In the genomic region with DNA sequence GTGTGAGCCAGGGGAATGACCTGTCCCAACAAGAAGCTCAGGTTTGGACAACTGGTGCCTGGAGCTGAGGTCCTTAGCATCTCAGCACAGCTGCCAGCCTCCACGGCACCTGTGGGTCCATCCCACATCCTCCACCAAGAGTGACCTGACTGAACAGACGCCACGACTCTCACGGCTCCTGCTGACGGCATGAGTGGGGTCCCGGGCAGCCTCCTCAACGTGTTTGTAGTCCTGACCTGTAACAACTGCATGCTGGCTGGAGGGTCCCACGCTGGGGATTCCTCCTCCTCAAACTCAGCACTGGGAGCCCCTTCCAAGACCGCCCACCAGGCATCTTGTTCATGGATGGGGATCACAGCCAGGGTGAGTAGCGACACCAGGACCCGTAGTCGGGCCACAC, we compare ENCODE assay signal across 18 cellular contexts. TPM values are rescaled to one million over a fixed set of nuclear protein-coding genes. Genes with fewer than 3 reads are reported as not detected.
DNase-seq lines count a peak whose midpoint lies in the region; ATAC-seq and TF ChIP-seq lines count a peak whose summit lies in the region.
"Had no signal": no experiment of that assay in that cellular context is flagged by ENCODE, and none has a peak within 500 bp of the region (broad histone marks: within the 10 kb centered on the region; RNA-seq: fewer than 3 reads in every experiment).

No MANE protein-coding gene starts in this region.

- peaks cover 24% of the 10 kb centered on the region; the same call in 1 of the 2 replicates for H3K79me2 ChIP-seq in GM23248 (ENCODE audit: insufficient read depth)

- H3K79me1 ChIP-seq in mesenchymal stem cell (replicated peaks; ENCODE audit: low read length, poor library complexity, severe bottlenecking), result peaks cover 7% of the 10 kb centered on the region

- H2AFZ ChIP-seq in GM23248, result no peak overlapping the region
- no peak overlapping the region for H2AFZ ChIP-seq in mesenchymal stem cell (ENCODE audit: low read depth, low read length)

- no peak for DNase-seq in GM23248
- no peak for DNase-seq in caudate nucleus (lab: John Stamatoyannopoulos, UW)
- DNase-seq in mesenchymal stem cell, result no peak
- no peak for DNase-seq in activated gamma-delta T cell (lab: John Stamatoyannopoulos, UW)
- DNase-seq in C1 segment of cervical spinal cord (lab: John Stamatoyannopoulos, UW), result no peak
- DNase-seq in GM13977 (ENCODE audit: low spot score), result no peak
- DNase-seq: activated CD4-positive, alpha-beta T cell treated with anti-CD3 and anti-CD28 coated beads for 4 hours; activated effector memory CD4-positive, alpha-beta T cell treated with anti-CD3 and anti-CD28 coated beads, Interleukin-2, amount 50 U/mL, for 16 hours; hippocampal formation; NCI-H2029 treated with DMSO at 0.1 percent for 48 hours; NCI-H446 treated with DMSO at 0.1 percent for 48 hours; nephron progenitor cell; stimulated activated CD4-positive, alpha-beta T cell treated with anti-CD3 and anti-CD28 coated beads, Interleukin-12 subunit alpha, Interleukin-12 subunit beta, amount 100 ng/mL, for 4 hours; stimulated activated CD8-positive, alpha-beta memory T cell treated with anti-CD3 and anti-CD28 coated beads, Interleukin-4, amount 100 ng/mL, for 48 hours; substantia nigra had no signal

- H3K27me3 ChIP-seq in GM23248 (replicated peaks; ENCODE audit: insufficient read depth) (no peaks in the 10 kb centered on the region), mesenchymal stem cell (ENCODE audit: control insufficient read depth in 1 of 2, insufficient read depth in 1 of 2, low read length in 2 of 2) (no peaks in the 10 kb centered on the region), stomach smooth muscle (ENCODE audit: control insufficient read depth in 1 of 2, insufficient read depth in 2 of 2, low read length in 2 of 2) (no peaks in the 10 kb centered on the region)

- WGBS in GM23248 (ENCODE audit: low coverage in 1 of 2, low lambda C conversion rate in 2 of 2, missing lambda C conversion rate in 2 of 2), 2 experiments, result 69 to 73% methylated on average over 11 to 12 of the region's 12 CpGs
- 82% methylated on average over 12 of the region's 12 CpGs for WGBS in mesenchymal stem cell

- ATAC-seq in HG02642 (IDR thresholded peaks at IDR 0.05; ENCODE audit: poor library complexity, unreplicated experiment), result no peak

- H3K9ac ChIP-seq in GM23248 (peak overlapping the region; percentile 35), mesenchymal stem cell (ENCODE audit: low read length) (peak overlapping the region; percentile 33), stomach smooth muscle (ENCODE audit: low read length in 2 of 2) (peak overlapping the region; percentile 21 to 83)
- H3K9ac ChIP-seq: KMS-11 had no signal

- H3K14ac ChIP-seq in mesenchymal stem cell (ENCODE audit: low read length in 2 of 2), result peak overlapping the region in 1 of 2 experiments; percentile 31

- H3K27ac ChIP-seq in GM23248, result peak overlapping the region; percentile 61
- H3K27ac ChIP-seq in caudate nucleus (ENCODE audit: low read depth, low read length), result peak overlapping the region; percentile 61
- H3K27ac ChIP-seq in mesenchymal stem cell (ENCODE audit: low read length, poor library complexity, severe bottlenecking), result no peak overlapping the region
- peak overlapping the region; percentile 92 for H3K27ac ChIP-seq in stomach smooth muscle (ENCODE audit: low read length)
- H3K27ac ChIP-seq: KMS-11 had no signal

- no peaks in the 10 kb centered on the region for H4K20me1 ChIP-seq in GM23248 (ENCODE audit: insufficient read depth)

- in situ Hi-C loops in GM23248 (cut with MboI) (no loop called here), GM13977 (cut with MboI; ENCODE audit: low pct_unique_long_range_greater_than_20kb, low sequenced_read_pairs, unreplicated experiment) (no loop called here)

- no peak overlapping the region for H2BK120ac ChIP-seq in mesenchymal stem cell (ENCODE audit: low read depth, low read length)

- H3K9me3 ChIP-seq in GM23248 (ENCODE audit: low read depth) (no peaks in the 10 kb centered on the region), mesenchymal stem cell (ENCODE audit: control insufficient read depth, low read length) (no peaks in the 10 kb centered on the region), stomach smooth muscle (ENCODE audit: control insufficient read depth in 2 of 2, low read length in 2 of 2) (no peaks in the 10 kb centered on the region)

- H3K4me2 ChIP-seq in GM23248 (ENCODE audit: unreplicated experiment) (no peak overlapping the region), mesenchymal stem cell (ENCODE audit: low read length, poor library complexity, severe bottlenecking) (no peak overlapping the region)
- H3K4me2 ChIP-seq: KMS-11 had no signal

- peaks cover 39% of the 10 kb centered on the region for H3K4me1 ChIP-seq in GM23248 (ENCODE audit: insufficient read depth)
- H3K4me1 ChIP-seq in mesenchymal stem cell (ENCODE audit: control insufficient read depth, insufficient read depth, low read depth, low read length), result peaks cover 50% of the 10 kb centered on the region
- peaks cover 76% of the 10 kb centered on the region for H3K4me1 ChIP-seq in stomach smooth muscle (ENCODE audit: control insufficient read depth, insufficient read depth, low read length)

- H3K9me2 ChIP-seq in GM23248 (ENCODE audit: insufficient read depth), result no peaks in the 10 kb centered on the region

- H3K18ac ChIP-seq in mesenchymal stem cell (ENCODE audit: low read depth in 1 of 2, low read length in 2 of 2), result peak overlapping the region in 1 of 2 experiments; percentile 11

- TF ChIP-seq CTCF in GM13977 (IDR thresholded peaks at IDR 0.05; ENCODE audit: extremely low read depth, insufficient read depth, missing control alignments), result no peak

- H3K36me3 ChIP-seq in GM23248 (ENCODE audit: low read depth) (no peaks in the 10 kb centered on the region), mesenchymal stem cell (ENCODE audit: control insufficient read depth in 1 of 2, insufficient read depth in 2 of 2, low read depth in 1 of 2, low read length in 2 of 2) (peaks cover 14 to 32% of the 10 kb centered on the region in 2 experiments), stomach smooth muscle (ENCODE audit: control insufficient read depth in 2 of 2, insufficient read depth in 2 of 2, low read length in 2 of 2) (peaks cover 0 to 4% of the 10 kb centered on the region in 2 donors)

- H4K91ac ChIP-seq in mesenchymal stem cell (ENCODE audit: low read length), result peak overlapping the region; percentile 62

- H3F3A ChIP-seq in GM23248 (ENCODE audit: insufficient read depth), result peaks cover 19% of the 10 kb centered on the region

- H2AK5ac ChIP-seq in mesenchymal stem cell (ENCODE audit: low read length, severe bottlenecking), result peak overlapping the region; percentile 46

- no peak overlapping the region for H2BK5ac ChIP-seq in mesenchymal stem cell (ENCODE audit: low read depth, low read length, poor library complexity, severe bottlenecking)

- H3K4ac ChIP-seq in mesenchymal stem cell (ENCODE audit: low read depth in 1 of 2, low read length in 2 of 2), result peak overlapping the region in 1 of 2 experiments; percentile 18

- H2BK12ac ChIP-seq in mesenchymal stem cell (ENCODE audit: low read length in 2 of 2), result no peak overlapping the region

- H2BK15ac ChIP-seq in mesenchymal stem cell (ENCODE audit: low read depth, poor library complexity, severe bottlenecking), result peak overlapping the region; percentile 4

- H3K4me3 ChIP-seq in GM23248 (no peak overlapping the region), mesenchymal stem cell (ENCODE audit: insufficient read depth in 1 of 2, low read depth in 1 of 2, low read length in 2 of 2) (no peak overlapping the region), stomach smooth muscle (ENCODE audit: low read length in 2 of 2) (peak overlapping the region; percentile 35 to 52)

- no peak overlapping the region for H4K8ac ChIP-seq in mesenchymal stem cell (ENCODE audit: low read length)

- H3K23ac ChIP-seq in mesenchymal stem cell (ENCODE audit: low read length in 2 of 2), result no peak overlapping the region

RNA-seq across cellular contexts. Expression of gene FAM20C, which starts 36.2 kb away (rescaled TPM):
- 63.8 and 64.1 TPM in 2 replicates for total RNA-seq in GM23248 (2014; rRNA removed; shearing (Covaris generic))
- 13.5 and 13.8 TPM in 2 replicates for polyA plus RNA-seq in GM23248 (2016; fragmentation: Nextera tagmentation; extraction: Ambion mirVana)
- 56.3 TPM for polyA plus RNA-seq in mesenchymal stem cell (2013, experiment 1 of 2)
- 57.5 TPM for polyA plus RNA-seq in mesenchymal stem cell (2013, experiment 2 of 2)

Comparison
In these comparisons a context has a peak if more than half of its experiments do, and no peak if none do; other contexts are left out.
1. H3K4me3 ChIP-seq: peak in stomach smooth muscle (2 of 2); none in GM23248 (single experiment) and mesenchymal stem cell (0 of 2).
2. Peak in every context shown above with its lines, with median percentiles within 50 percentile points of each other: H3K9ac ChIP-seq.